In genomic region chr1:75787524-75787923, GRCh38 we compare ENCODE assay signal across 8 cellular contexts. TPM values are rescaled to one million over a fixed set of nuclear protein-coding genes. Genes with fewer than 3 reads are reported as not detected.
DNase-seq lines count a peak whose midpoint lies in the region; ATAC-seq and TF ChIP-seq lines count a peak whose summit lies in the region.

No MANE protein-coding gene starts in this region.

- H3K36me3 Mint-ChIP-seq in T-helper 17 cell (ENCODE audit: low read depth) = peaks cover 9% of the 10 kb centered on the region

- H3K4me1 Mint-ChIP-seq in T-helper 17 cell = peaks cover 43% of the 10 kb centered on the region

- H3K27me3 ChIP-seq in H7 (ENCODE audit: control insufficient read depth, insufficient read depth, low read length) = no peaks in the 10 kb centered on the region

- H3K27me3 Mint-ChIP-seq in T-helper 17 cell = no peaks in the 10 kb centered on the region

- ATAC-seq in T-helper 17 cell (no peak), GM21360 (IDR thresholded peaks at IDR 0.05; ENCODE audit: unreplicated experiment) (no peak), HG02973 (IDR thresholded peaks at IDR 0.05; ENCODE audit: unreplicated experiment) (no peak)

- H3K4me3 Mint-ChIP-seq in T-helper 17 cell = peak overlapping the region; percentile 96

- peak overlapping the region; percentile 98 for H3K27ac Mint-ChIP-seq in T-helper 17 cell

- no peak for TF ChIP-seq CTCF in fibroblast of villous mesenchyme (IDR thresholded peaks at IDR 0.05; ENCODE audit: insufficient read depth, low read depth, low read length)

- no peaks in the 10 kb centered on the region for H3K9me3 ChIP-seq in T-helper 17 cell (ENCODE audit: control insufficient read depth, low read length, poor library complexity, severe bottlenecking)

- no peak for DNase-seq in H7
- no peak for DNase-seq in T-helper 17 cell
- DNase-seq in fibroblast of villous mesenchyme (ENCODE audit: low read depth) = no peak
- no peak for DNase-seq in skeletal muscle cell (ENCODE audit: low read depth)
- DNase-seq in NCI-H82 (lab: John Stamatoyannopoulos, UW) = no peak
- no peak for DNase-seq in D341Med (ENCODE audit: low spot score)

- H3K4me3 ChIP-seq in H7 (ENCODE audit: insufficient read depth, low read depth, low read length) = peak overlapping the region; percentile 76
- H3K4me3 ChIP-seq in fibroblast of villous mesenchyme (ENCODE audit: low read depth, low read length) = peak overlapping the region; percentile 88
- peak overlapping the region; percentile 94 for H3K4me3 ChIP-seq in skeletal muscle cell (ENCODE audit: low read depth, low read length)

- H3K36me3 ChIP-seq in H7 (replicated peaks; ENCODE audit: control insufficient read depth, insufficient read depth, low read length) = peaks cover 29% of the 10 kb centered on the region

RNA-seq across cellular contexts. Expression of gene RABGGTB, which starts 1.5 kb away (rescaled TPM):
- 117 and 142 TPM in 2 replicates for total RNA-seq in H7 (2014; rRNA removed; shearing (Covaris generic))
- 100 to 1,000 TPM; 123 to 163 TPM for total RNA-seq in T-helper 17 cell
- total RNA-seq in fibroblast of villous mesenchyme = 83.8 and 91.5 TPM in 2 replicates

RNA-seq across cellular contexts. Expression of gene MSH4, which starts 9.2 kb away (rescaled TPM):
- 0.11 and 0.24 TPM in 2 replicates for total RNA-seq in H7 (2014; rRNA removed; shearing (Covaris generic))
- under 1 TPM; 0.26 to 0.27 TPM for total RNA-seq in T-helper 17 cell
- total RNA-seq in fibroblast of villous mesenchyme = under 0.01 and 0.43 TPM in 2 replicates
